24 cellular contexts compared by ENCODE assay signal in genomic region chr3:168926426-168926825, GRCh38.
"Had no signal": no experiment of that assay in that cellular context is flagged by ENCODE, and none has a peak within 500 bp of the region (broad histone marks: within the 10 kb centered on the region; RNA-seq: fewer than 3 reads in every experiment).

No MANE protein-coding gene starts in this region.

- ATAC-seq: left ventricle myocardium superior; lower lobe of right lung; naive thymus-derived CD8-positive, alpha-beta T cell; sciatic nerve; stimulated activated effector memory CD8-positive, alpha-beta T cell treated with anti-CD3 and anti-CD28 coated beads, Interleukin-12 subunit alpha, Interleukin-12 subunit beta, amount 100 ng/mL, for 72 hours had no signal

- H3K36me3 ChIP-seq: lower lobe of right lung, neutrophil, right atrium auricular region, spleen, suprapubic skin, thoracic aorta, tibial artery, uterus had no signal

- H3K9me3 ChIP-seq: lower lobe of right lung, neutrophil, right atrium auricular region, suprapubic skin, thoracic aorta, tibial artery, uterus had no signal

- H3K4me1 Mint-ChIP-seq: naive thymus-derived CD8-positive, alpha-beta T cell; nephron; neural crest cell; stimulated activated effector memory CD8-positive, alpha-beta T cell treated with anti-CD3 and anti-CD28 coated beads, Interleukin-12 subunit alpha, Interleukin-12 subunit beta, amount 100 ng/mL, for 72 hours had no signal

- H3K4me1 ChIP-seq: lower lobe of right lung, parathyroid adenoma, right atrium auricular region, spleen, suprapubic skin, tibial artery, uterus had no signal

- H2AFZ ChIP-seq: parathyroid adenoma had no signal

- DNase-seq: islet precursor cell; left ventricle myocardium superior; lower lobe of right lung; mammary epithelial cell; mesenchymal stem cell; naive thymus-derived CD8-positive, alpha-beta T cell; occipital lobe; spleen; stimulated activated CD4-positive, alpha-beta T cell treated with anti-CD3 and anti-CD28 coated beads, Interleukin-4, amount 100 ng/mL, for 24 hours; stimulated activated naive CD4-positive, alpha-beta T cell; tibial artery; uterus had no signal

- H3K4me3 Mint-ChIP-seq: naive thymus-derived CD8-positive, alpha-beta T cell; nephron; neural crest cell; stimulated activated effector memory CD8-positive, alpha-beta T cell treated with anti-CD3 and anti-CD28 coated beads, Interleukin-12 subunit alpha, Interleukin-12 subunit beta, amount 100 ng/mL, for 72 hours; stimulated activated naive CD8-positive, alpha-beta T cell treated with anti-CD3 and anti-CD28 coated beads, Interleukin-15, Interleukin-2, amounts not matched to agents 100 ng/mL and 50 ng/mL, for 24 hours; type B pancreatic cell had no signal

- H3K9me3 Mint-ChIP-seq: nephron, type B pancreatic cell had no signal

- H3K27ac Mint-ChIP-seq: naive thymus-derived CD8-positive, alpha-beta T cell; nephron; stimulated activated effector memory CD8-positive, alpha-beta T cell treated with anti-CD3 and anti-CD28 coated beads, Interleukin-12 subunit alpha, Interleukin-12 subunit beta, amount 100 ng/mL, for 72 hours; stimulated activated naive CD8-positive, alpha-beta T cell treated with anti-CD3 and anti-CD28 coated beads, Interleukin-15, Interleukin-2, amounts not matched to agents 100 ng/mL and 50 ng/mL, for 24 hours; type B pancreatic cell had no signal

- H3K79me2 ChIP-seq: parathyroid adenoma had no signal

- H3K9ac ChIP-seq: parathyroid adenoma had no signal

- H3K27ac ChIP-seq: lower lobe of right lung, neutrophil, parathyroid adenoma, right atrium auricular region, skin epidermis, spleen, suprapubic skin, thoracic aorta, tibial artery, uterus had no signal

- H3K27me3 ChIP-seq: neutrophil, right atrium auricular region, spleen, suprapubic skin, tibial artery, uterus had no signal

- H3K4me3 ChIP-seq: lower lobe of right lung, right atrium auricular region, skin epidermis, spleen, suprapubic skin, thoracic aorta, tibial artery, uterus had no signal

- H3K27me3 Mint-ChIP-seq: stimulated activated naive CD8-positive, alpha-beta T cell treated with anti-CD3 and anti-CD28 coated beads, Interleukin-15, Interleukin-2, amounts not matched to agents 100 ng/mL and 50 ng/mL, for 24 hours; type B pancreatic cell had no signal

- H3K36me3 Mint-ChIP-seq: stimulated activated effector memory CD8-positive, alpha-beta T cell treated with anti-CD3 and anti-CD28 coated beads, Interleukin-12 subunit alpha, Interleukin-12 subunit beta, amount 100 ng/mL, for 72 hours had no signal
